ENCODE assay signal across 8 cellular contexts in genomic region chr21:35046880-35047229, GRCh38. TPM values are rescaled to one million over a fixed set of nuclear protein-coding genes. Genes with fewer than 3 reads are reported as not detected.
DNase-seq lines count a peak whose midpoint lies in the region; ATAC-seq and TF ChIP-seq lines count a peak whose summit lies in the region.

No MANE protein-coding gene starts in this region.

- peak overlapping the region; percentile 88 for H3K4me3 ChIP-seq in BLaER1
- H3K4me3 ChIP-seq in MG63: peak overlapping the region; percentile 44
- peak overlapping the region; percentile 23 to 35 (median 34) for H3K4me3 ChIP-seq in mammary epithelial cell (replicated peaks in 1 of 3; ENCODE audit: insufficient read depth in 1 of 3, low read depth in 2 of 3, low read length in 3 of 3)

- intact Hi-C loops in mammary epithelial cell (cut with micrococcal nuclease): loop anchor here (1.0 to 10.0 kb wide), 7 partner anchors 65 to 978 kb away; no protein-coding TSS in a partner anchor

- H3K27ac ChIP-seq in BLaER1 (peak overlapping the region; percentile 93), mammary epithelial cell (ENCODE audit: insufficient read depth, low read depth, low read length) (peak overlapping the region; percentile 90)

- ATAC-seq in naive B cell (ENCODE audit: low read depth in 2 of 2) (no peak), GM18858 (IDR thresholded peaks at IDR 0.05; ENCODE audit: unreplicated experiment) (no peak), GM21423 (IDR thresholded peaks at IDR 0.05; ENCODE audit: unreplicated experiment) (no peak)

- no peaks in the 10 kb centered on the region for H3K9me3 Mint-ChIP-seq in naive B cell

- peak overlapping the region; percentile 86 to 98 (median 94) for H3K4me3 Mint-ChIP-seq in naive B cell

- H3K9me3 ChIP-seq in BLaER1 (no peaks in the 10 kb centered on the region), MG63 (no peaks in the 10 kb centered on the region), mammary epithelial cell (replicated peaks; ENCODE audit: insufficient read depth, low read length) (peaks cover 3% of the 10 kb centered on the region)

- CTCF ChIA-PET in mammary epithelial cell (lab: Charles Lee; ENCODE audit: low non-redundant PET): interaction anchor here (0.5 to 0.7 kb wide), 3 partner anchors 40 to 1943 kb away, joined by 3 to 11 read pairs (median 6); no protein-coding TSS in a partner anchor

- H3K9ac ChIP-seq in BLaER1 (peak overlapping the region; percentile 96), mammary epithelial cell (ENCODE audit: insufficient read depth, low read length) (peak overlapping the region; percentile 83)

- H2AFZ ChIP-seq in mammary epithelial cell (ENCODE audit: low read depth, low read length): peak overlapping the region; percentile 66

- peaks cover 6 to 11% of the 10 kb centered on the region in 2 donors for H3K36me3 Mint-ChIP-seq in naive B cell

- peak; percentile 50 for DNase-seq in MG63
- no peak for DNase-seq in mammary epithelial cell
- no peak for DNase-seq in naive B cell
- DNase-seq in NCI-H2029 treated with DMSO at 0.1 percent for 48 hours (lab: John Stamatoyannopoulos, UW): no peak
- DNase-seq in middle frontal gyrus (ENCODE audit: extremely low spot score, low spot score): no peak

- peaks cover 80 to 85% (median 82%) of the 10 kb centered on the region in 3 donors for H3K4me1 Mint-ChIP-seq in naive B cell

- H3K36me3 ChIP-seq in BLaER1: peaks cover 52% of the 10 kb centered on the region
- H3K36me3 ChIP-seq in MG63: peaks cover 13% of the 10 kb centered on the region
- no peaks in the 10 kb centered on the region for H3K36me3 ChIP-seq in mammary epithelial cell (ENCODE audit: insufficient read depth, low read length)

- H4K20me1 ChIP-seq in BLaER1: peaks cover 37% of the 10 kb centered on the region
- H4K20me1 ChIP-seq in mammary epithelial cell (ENCODE audit: insufficient read depth, low read length): no peaks in the 10 kb centered on the region

- BruUV-seq in mammary epithelial cell (replicated peaks; lab: Mats Ljungman, UMichigan): no TSS peak

- TF ChIP-seq CTCF in mammary epithelial cell (conservative IDR thresholded peaks at IDR 0.05 in 1 of 2, IDR thresholded peaks at IDR 0.05 in 1 of 2; ENCODE audit: extremely low read depth in 1 of 2, insufficient read depth in 1 of 2, low read depth in 1 of 2, low read length in 2 of 2): no peak

- no peaks in the 10 kb centered on the region for H3K27me3 ChIP-seq in BLaER1
- no peaks in the 10 kb centered on the region for H3K27me3 ChIP-seq in MG63
- no peaks in the 10 kb centered on the region for H3K27me3 ChIP-seq in mammary epithelial cell (ENCODE audit: insufficient read depth, low read length)

- H3K4me2 ChIP-seq in BLaER1 (peak overlapping the region; percentile 95), mammary epithelial cell (ENCODE audit: insufficient read depth, low read depth, low read length) (peak overlapping the region; percentile 80)

- H3K4me1 ChIP-seq in BLaER1 (peaks cover 61% of the 10 kb centered on the region), mammary epithelial cell (ENCODE audit: insufficient read depth, low read length) (peaks cover 32% of the 10 kb centered on the region)

- no peaks in the 10 kb centered on the region for H3K27me3 Mint-ChIP-seq in naive B cell

- peak overlapping the region; percentile 93 to 99 (median 98) for H3K27ac Mint-ChIP-seq in naive B cell

- dilution Hi-C loops in mammary epithelial cell (cut with HindIII; ENCODE audit: low sequenced_read_pairs): no loop called here

- peaks cover 35% of the 10 kb centered on the region for H3K79me2 ChIP-seq in mammary epithelial cell (ENCODE audit: insufficient read depth, low read length)

- 40% methylated on average over 7 of the region's 8 CpGs for WGBS in mammary epithelial cell (ENCODE audit: low coverage, missing lambda C conversion rate)

- in situ Hi-C loops in mammary epithelial cell (cut with MboI; ENCODE audit: low sequenced_read_pairs in 2 of 2): no loop called here

RNA-seq across cellular contexts. Expression of gene RUNX1, which starts 2.2 kb away (rescaled TPM):
- 2.2 and 5.3 TPM in 2 replicates for total RNA-seq in MG63 (2014; rRNA removed; shearing (Covaris generic); ENCODE audit: low replicate concordance)
- total RNA-seq in mammary epithelial cell: 100 to 1,000 TPM; 126 to 133 TPM
- polyA plus RNA-seq in mammary epithelial cell (45.8 TPM), naive B cell (ENCODE audit: low read depth in 6 of 6) (10 to 100 TPM in 5 of 6 donors, 1 to 10 TPM in 1; 8.8 to 20.7 (median 14.6) TPM)
- polyA minus RNA-seq in mammary epithelial cell: 102 TPM

Comparison
In these comparisons a context has a peak if more than half of its experiments do, and no peak if none do; other contexts are left out.
1. H3K4me3 ChIP-seq: peak in every context shown above with its lines; median percentile 88 in BLaER1; 44 in MG63; 34 in mammary epithelial cell.
2. RNA of gene RUNX1, which starts 2.2 kb away (total RNA-seq): 126 to 133 TPM in mammary epithelial cell; 2.2 to 5.3 TPM in MG63; every median in the first group is over 10 times any median in the second.